9 cellular contexts compared by ENCODE assay signal in the genomic region with DNA sequence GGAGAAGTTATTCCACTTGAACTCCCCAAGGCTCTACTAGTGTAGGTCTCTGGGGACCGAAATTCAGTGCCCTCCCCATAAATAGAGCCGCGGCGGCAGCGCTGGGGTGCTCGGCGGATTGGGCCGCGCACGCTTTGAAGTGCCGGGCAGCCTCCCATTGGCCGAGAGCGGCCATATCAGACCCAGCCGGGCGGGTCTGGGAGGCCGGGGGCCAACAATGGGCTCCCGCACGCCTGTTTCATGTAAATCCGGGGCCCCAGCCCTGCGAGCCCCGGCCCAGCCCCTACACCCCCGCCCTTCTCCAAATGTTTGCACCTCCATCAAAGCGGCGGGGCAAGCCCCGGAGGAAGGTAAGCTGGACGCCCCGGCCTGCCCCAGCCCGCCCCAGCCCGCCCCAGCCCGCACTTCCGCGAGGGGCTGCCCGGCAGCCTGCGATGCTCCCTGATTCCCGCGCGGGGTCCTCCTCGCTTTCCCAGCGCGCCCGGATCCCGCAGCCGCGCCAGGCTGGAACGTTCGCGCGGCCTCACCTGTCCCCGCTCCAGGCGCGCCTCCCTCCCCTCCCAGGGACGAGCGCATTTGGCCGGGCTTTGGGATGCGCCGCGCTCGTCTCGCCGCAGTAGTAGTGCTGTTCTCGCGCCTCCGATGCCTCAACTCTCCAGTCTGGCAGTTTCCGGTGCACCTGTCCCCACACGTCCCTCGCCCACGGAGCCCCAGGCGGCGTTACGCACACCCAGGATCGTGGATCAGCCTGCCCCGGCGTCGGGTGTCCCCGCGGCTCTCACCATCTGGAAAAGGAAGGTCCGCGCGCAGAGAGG. TPM values are rescaled to one million over a fixed set of nuclear protein-coding genes. Genes with fewer than 3 reads are reported as not detected.
DNase-seq lines count a peak whose midpoint lies in the region; ATAC-seq and TF ChIP-seq lines count a peak whose summit lies in the region.
"Had no signal": no experiment of that assay in that cellular context is flagged by ENCODE, and none has a peak within 500 bp of the region (broad histone marks: within the 10 kb centered on the region; RNA-seq: fewer than 3 reads in every experiment).

A gene with protein sequence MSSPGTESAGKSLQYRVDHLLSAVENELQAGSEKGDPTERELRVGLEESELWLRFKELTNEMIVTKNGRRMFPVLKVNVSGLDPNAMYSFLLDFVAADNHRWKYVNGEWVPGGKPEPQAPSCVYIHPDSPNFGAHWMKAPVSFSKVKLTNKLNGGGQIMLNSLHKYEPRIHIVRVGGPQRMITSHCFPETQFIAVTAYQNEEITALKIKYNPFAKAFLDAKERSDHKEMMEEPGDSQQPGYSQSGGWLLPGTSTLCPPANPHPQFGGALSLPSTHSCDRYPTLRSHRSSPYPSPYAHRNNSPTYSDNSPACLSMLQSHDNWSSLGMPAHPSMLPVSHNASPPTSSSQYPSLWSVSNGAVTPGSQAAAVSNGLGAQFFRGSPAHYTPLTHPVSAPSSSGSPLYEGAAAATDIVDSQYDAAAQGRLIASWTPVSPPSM (minus strand): TSS at position 51 of the 815 bp plus-strand sequence. CDS start 260 bp downstream, outside the sequence.

- H3K27ac ChIP-seq in iPS DF 6.9 (ENCODE audit: low read length) (no peak within 1 kb of the TSS), stomach (no peak within 1 kb of the TSS)
- H3K27ac ChIP-seq: BLaER1 treated with 17β-estradiol and CSF1 and Interleukin-3, amounts not matched to agents 10 nM and 100 nM had no signal

- peaks cover 64% of the 10 kb centered on the region for H3K27me3 Mint-ChIP-seq in activated T-cell treated with anti-CD3 and anti-CD28 coated beads, Interleukin-2, amount 50 U/mL, for 72 hours (ENCODE audit: low read depth)

- peaks cover 2% of the 10 kb centered on the region for H3K4me1 ChIP-seq in NT2/D1 (ENCODE audit: insufficient read depth, insufficient read length)
- H3K4me1 ChIP-seq in iPS DF 6.9 (ENCODE audit: control insufficient read depth, insufficient read depth, low read length), result peaks cover 3% of the 10 kb centered on the region; the same call in 1 of the 2 replicates
- peaks cover 25 to 46% (median 38%) of the 10 kb centered on the region in 4 donors for H3K4me1 ChIP-seq in stomach

- WGBS in iPS DF 6.9 (ENCODE audit: insufficient coverage, insufficient read length), result no CpG with 5 or more reads among the region's 79 CpGs
- WGBS in stomach, 5 donors, result 1 to 2% (median 1%) methylated on average over 22 to 79 of the region's 79 CpGs

- H3K36me3 ChIP-seq in NT2/D1 (ENCODE audit: insufficient read depth, insufficient read length, low read length) (peaks cover 16% of the 10 kb centered on the region), iPS DF 6.9 (ENCODE audit: control insufficient read depth, insufficient read depth, low read length) (no peaks in the 10 kb centered on the region), stomach (no peaks in the 10 kb centered on the region)
- H3K36me3 ChIP-seq: BLaER1 treated with 17β-estradiol and CSF1 and Interleukin-3, amounts not matched to agents 10 nM and 100 nM had no signal

- peak within 1 kb of the TSS; percentile 61 for H3K9ac ChIP-seq in NT2/D1 (ENCODE audit: insufficient read length, low read depth)
- H3K9ac ChIP-seq: BLaER1 treated with 17β-estradiol and CSF1 and Interleukin-3, amounts not matched to agents 10 nM and 100 nM had no signal

- no peaks in the 10 kb centered on the region for H3K9me3 ChIP-seq in NT2/D1 (ENCODE audit: insufficient read depth, low read length)
- no peaks in the 10 kb centered on the region for H3K9me3 ChIP-seq in iPS DF 6.9 (ENCODE audit: control insufficient read depth, insufficient read depth, low read length)
- no peaks in the 10 kb centered on the region for H3K9me3 ChIP-seq in stomach

- peak; percentile 24 to 33 for ATAC-seq in activated T-cell treated with anti-CD3 and anti-CD28 coated beads, Interleukin-2, amount 50 U/mL, for 72 hours (replicated peaks in 1 of 2)

- no peak for TF ChIP-seq CTCF in stomach (IDR thresholded peaks at IDR 0.05)

- H3K27me3 ChIP-seq in NT2/D1 (ENCODE audit: insufficient read depth, insufficient read length), result peaks cover 91% of the 10 kb centered on the region
- H3K27me3 ChIP-seq in iPS DF 6.9 (ENCODE audit: control insufficient read depth, insufficient read depth, low read length), result peaks cover 83% of the 10 kb centered on the region
- H3K27me3 ChIP-seq in stomach, result peaks cover 22 to 100% (median 68%) of the 10 kb centered on the region in 3 donors
- H3K27me3 ChIP-seq: BLaER1 treated with 17β-estradiol and CSF1 and Interleukin-3, amounts not matched to agents 10 nM and 100 nM had no signal

- H3K27ac Mint-ChIP-seq in activated T-cell treated with anti-CD3 and anti-CD28 coated beads, Interleukin-2, amount 50 U/mL, for 72 hours, result peak within 1 kb of the TSS; percentile 34

- H3K9me3 Mint-ChIP-seq in activated T-cell treated with anti-CD3 and anti-CD28 coated beads, Interleukin-2, amount 50 U/mL, for 72 hours, result no peaks in the 10 kb centered on the region

- H3K36me3 Mint-ChIP-seq in activated T-cell treated with anti-CD3 and anti-CD28 coated beads, Interleukin-2, amount 50 U/mL, for 72 hours (ENCODE audit: insufficient read depth in 2 of 2), result peaks cover 0 to 4% of the 10 kb centered on the region in 2 donors

- intact Hi-C loops in stomach (cut with DNase I; ENCODE audit: low total_unique reads), result no loop called here

- DNase-seq in activated T-cell treated with anti-CD3 and anti-CD28 coated beads, Interleukin-2, amount 50 U/mL, for 72 hours, result peak in 1 of 2 donors; percentile 9
- DNase-seq in activated T-cell treated with anti-CD3 and anti-CD28 coated beads for 4 hours, result no peak
- DNase-seq in NT2/D1 (ENCODE audit: low read depth, low spot score), result no peak
- no peak for DNase-seq in iPS DF 6.9 (ENCODE audit: low read depth, low spot score)
- no peak for DNase-seq in stomach
- DNase-seq in NOMO-1 (lab: John Stamatoyannopoulos, UW; ENCODE audit: unreplicated experiment in 2 of 2), result no peak
- no peak for DNase-seq in HT-29 (ENCODE audit: low spot score)
- DNase-seq in HuH-7.5 (ENCODE audit: low spot score), result no peak

- peak within 1 kb of the TSS; percentile 74 to 91 for H3K4me3 Mint-ChIP-seq in activated T-cell treated with anti-CD3 and anti-CD28 coated beads, Interleukin-2, amount 50 U/mL, for 72 hours

- TF ChIP-seq EP300 in stomach (IDR thresholded peaks at IDR 0.05), result no peak

- peaks cover 13% of the 10 kb centered on the region for H3K4me1 Mint-ChIP-seq in activated T-cell treated with anti-CD3 and anti-CD28 coated beads, Interleukin-2, amount 50 U/mL, for 72 hours (ENCODE audit: low read depth)

- TF ChIP-seq POLR2A in stomach (IDR thresholded peaks at IDR 0.05), result no peak

- peak within 1 kb of the TSS; percentile 43 for H3K4me3 ChIP-seq in NT2/D1 (ENCODE audit: insufficient read length, low read depth)
- peak within 1 kb of the TSS; percentile 34; the same call in 1 of the 2 replicates for H3K4me3 ChIP-seq in iPS DF 6.9 (ENCODE audit: low read length)
- H3K4me3 ChIP-seq in stomach, result peak within 1 kb of the TSS; percentile 28 to 50 (median 39)
- H3K4me3 ChIP-seq: BLaER1 treated with 17β-estradiol and CSF1 and Interleukin-3, amounts not matched to agents 10 nM and 100 nM had no signal

RNA-seq across cellular contexts. Expression of the gene that starts here (rescaled TPM):
- not detected for total RNA-seq in activated T-cell treated with anti-CD3 and anti-CD28 coated beads, Interleukin-2, amount 50 U/mL, for 72 hours
- total RNA-seq in stomach, result not detected
- polyA plus RNA-seq in stomach, result not detected
- total RNA-seq in HT-29 (2014; rRNA removed; shearing (Covaris generic)), result not detected in 2 replicates

Comparison
In these comparisons a context has a peak if more than half of its experiments do, and no peak if none do; other contexts are left out.
1. Peak in ATAC-seq in activated T-cell treated with anti-CD3 and anti-CD28 coated beads, Interleukin-2, amount 50 U/mL, for 72 hours; RNA of the gene not detected or under 1 TPM.